ENCODE assay signal across 27 cellular contexts in the genomic region with DNA sequence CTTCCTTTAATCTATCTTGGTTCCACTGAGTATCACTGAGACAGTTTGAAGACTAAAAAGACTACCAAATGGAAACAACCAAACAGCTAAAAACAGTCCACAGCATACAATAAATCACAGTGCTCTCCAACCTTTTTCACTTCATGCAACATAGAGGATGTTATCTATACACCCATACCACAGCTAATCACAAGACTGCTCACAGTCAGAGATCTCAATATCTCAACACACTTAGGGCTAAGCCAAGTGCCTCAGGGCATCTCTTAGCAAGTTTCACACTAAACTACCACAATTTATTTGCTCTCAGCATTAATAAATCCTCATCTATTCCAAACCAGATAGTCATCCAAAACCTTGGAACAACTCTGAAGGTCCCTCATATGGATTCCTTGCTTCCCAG.
DNase-seq lines count a peak whose midpoint lies in the region; ATAC-seq, FAIRE-seq and TF ChIP-seq lines count a peak whose summit lies in the region.
"Had no signal": no experiment of that assay in that cellular context is flagged by ENCODE, and none has a peak within 500 bp of the region (broad histone marks: within the 10 kb centered on the region; RNA-seq: fewer than 3 reads in every experiment).

No MANE protein-coding gene starts in this region.

- H2AFZ ChIP-seq in Karpas-422 (ENCODE audit: low read length) (no peak overlapping the region), keratinocyte (ENCODE audit: control insufficient read depth, low read length) (no peak overlapping the region)
- H2AFZ ChIP-seq: GM23248 had no signal

- H3K27ac ChIP-seq in Karpas-422 (ENCODE audit: low read length) (no peak overlapping the region), SK-N-MC (peak overlapping the region; percentile 26; the same call in 1 of the 2 replicates), keratinocyte (ENCODE audit: control insufficient read depth, insufficient read depth, low read length) (no peak overlapping the region)
- H3K27ac ChIP-seq: GM23248, Peyer's patch had no signal

- ATAC-seq in GM21447 (IDR thresholded peaks at IDR 0.05; ENCODE audit: unreplicated experiment) (no peak), HG02798 (IDR thresholded peaks at IDR 0.05; ENCODE audit: poor library complexity, unreplicated experiment) (no peak)
- ATAC-seq: SK-N-SH treated with all-trans-retinoic acid at 6 μM for 48 hours, T-helper 17 cell had no signal

- no peak overlapping the region for H3K9ac ChIP-seq in Karpas-422 (ENCODE audit: low read length)
- H3K9ac ChIP-seq in SK-N-MC (ENCODE audit: insufficient read length), result no peak overlapping the region
- H3K9ac ChIP-seq in keratinocyte (ENCODE audit: control insufficient read depth, extremely low read depth, insufficient read depth, low read length), result no peak overlapping the region
- H3K9ac ChIP-seq: GM23248 had no signal

- in situ Hi-C loops in GM13976 (cut with MboI; ENCODE audit: low sequenced_read_pairs, unreplicated experiment), result no loop called here

- H3K4me2 ChIP-seq in Karpas-422 (ENCODE audit: low read depth, low read length, poor library complexity, severe bottlenecking) (no peak overlapping the region), keratinocyte (ENCODE audit: control insufficient read depth, extremely low read depth, insufficient read depth, low read depth, low read length) (no peak overlapping the region)

- H3K9me2 ChIP-seq in Karpas-422 (replicated peaks; ENCODE audit: insufficient read depth, low read length), result no peaks in the 10 kb centered on the region

- FAIRE-seq in keratinocyte (lab: Jason Lieb, UNC), result peak; percentile 73
- FAIRE-seq: GM18507 had no signal

- H3K4me1 ChIP-seq in Karpas-422 (ENCODE audit: low read length), result no peaks in the 10 kb centered on the region
- peaks cover 6% of the 10 kb centered on the region for H3K4me1 ChIP-seq in keratinocyte (ENCODE audit: control insufficient read depth, extremely low read depth, insufficient read depth, low read length)
- H3K4me1 ChIP-seq: Peyer's patch had no signal

- H3K9me1 ChIP-seq in keratinocyte (ENCODE audit: control insufficient read depth, extremely low read depth, insufficient read depth, low read length), result no peaks in the 10 kb centered on the region

- DNase-seq in COLO829 (ENCODE audit: low spot score) (peak; percentile 28), Karpas-422 (peak; percentile 30), SK-N-MC (ENCODE audit: low read depth, low spot score) (peak; percentile 61), keratinocyte (ENCODE audit: low read depth, low spot score) (no peak), GM13976 (ENCODE audit: low spot score) (no peak), NCI-H748 (lab: John Stamatoyannopoulos, UW; ENCODE audit: unreplicated experiment) (no peak)
- DNase-seq: C1 segment of cervical spinal cord; Caco-2; CD4-positive, alpha-beta memory T cell; DMS 273 treated with DMSO at 0.1 percent for 48 hours; DMS79; GM23248; HCEC 1CT; MV-4-11; NCI-H1105 treated with DMSO at 0.1 percent for 48 hours; NCI-H146; NCI-H1930; NCI-H2107; NCI-H446; NCI-H526; Peyer's patch; SIG-M5; T-helper 17 cell had no signal

- dilution Hi-C loops in keratinocyte (cut with MboI; ENCODE audit: extremely low pct_ligation_motif_present, low sequenced_read_pairs), result no loop called here

- H3K27me3 ChIP-seq in Karpas-422 (ENCODE audit: low read length) (no peaks in the 10 kb centered on the region), keratinocyte (ENCODE audit: control insufficient read depth, extremely low read depth, insufficient read depth, low read length) (no peaks in the 10 kb centered on the region)
- H3K27me3 ChIP-seq: Peyer's patch had no signal

- TF ChIP-seq CTCF in keratinocyte (optimal IDR thresholded peaks at IDR 0.05 in 1 of 3, IDR thresholded peaks at IDR 0.05 in 1 of 3, conservative IDR thresholded peaks at IDR 0.05 in 1 of 3; ENCODE audit: extremely low read depth in 1 of 3, insufficient read depth in 2 of 3, low read length in 3 of 3) (no peak), GM13976 (IDR thresholded peaks at IDR 0.05; ENCODE audit: borderline replicate concordance, control extremely low read depth, extremely low read depth, insufficient read depth, missing control alignments) (no peak)

- H3K79me2 ChIP-seq in Karpas-422 (ENCODE audit: low read length) (no peaks in the 10 kb centered on the region), keratinocyte (ENCODE audit: control insufficient read depth, insufficient read depth, low read length) (peaks cover 2% of the 10 kb centered on the region)

- H3K9me3 ChIP-seq in Karpas-422 (ENCODE audit: low read length) (no peaks in the 10 kb centered on the region), SK-N-MC (ENCODE audit: low read depth, low read length) (no peaks in the 10 kb centered on the region), keratinocyte (ENCODE audit: control insufficient read depth, low read depth, low read length) (no peaks in the 10 kb centered on the region)
- H3K9me3 ChIP-seq: Caco-2, Peyer's patch had no signal

- H4K20me1 ChIP-seq in Karpas-422 (ENCODE audit: insufficient read depth, low read depth, low read length) (peaks cover 4% of the 10 kb centered on the region; the same call in 1 of the 2 replicates), keratinocyte (ENCODE audit: control insufficient read depth, extremely low read depth, insufficient read depth, low read length) (no peaks in the 10 kb centered on the region)

- H3K36me3 ChIP-seq in Karpas-422 (ENCODE audit: insufficient read depth, low read length), result no peaks in the 10 kb centered on the region
- H3K36me3 ChIP-seq in SK-N-MC (ENCODE audit: insufficient read depth, low read length), result no peaks in the 10 kb centered on the region
- no peaks in the 10 kb centered on the region for H3K36me3 ChIP-seq in keratinocyte (ENCODE audit: control insufficient read depth in 2 of 2, extremely low read depth in 1 of 2, insufficient read depth in 2 of 2, low read length in 2 of 2)
- H3K36me3 ChIP-seq: Peyer's patch had no signal

- H3K4me3 ChIP-seq in Karpas-422 (ENCODE audit: low read length) (no peak overlapping the region), SK-N-MC (0 out of 2 replicates have a peak overlapping the region, but pooled peaks have one; percentile 4), keratinocyte (ENCODE audit: control insufficient read depth in 2 of 3, extremely low read depth in 1 of 3, insufficient read depth in 2 of 3, low read depth in 1 of 3, low read length in 3 of 3) (no peak overlapping the region)
- H3K4me3 ChIP-seq: GM23248, Peyer's patch had no signal

Comparison
In these comparisons a context has a peak if more than half of its experiments do, and no peak if none do; other contexts are left out.
1. DNase-seq: peak in COLO829 (single experiment), Karpas-422 (single experiment) and SK-N-MC (single experiment); none in keratinocyte (single experiment), GM13976 (single experiment) and NCI-H748 (single experiment).